ENCODE assay signal across 10 cellular contexts in the genomic region with DNA sequence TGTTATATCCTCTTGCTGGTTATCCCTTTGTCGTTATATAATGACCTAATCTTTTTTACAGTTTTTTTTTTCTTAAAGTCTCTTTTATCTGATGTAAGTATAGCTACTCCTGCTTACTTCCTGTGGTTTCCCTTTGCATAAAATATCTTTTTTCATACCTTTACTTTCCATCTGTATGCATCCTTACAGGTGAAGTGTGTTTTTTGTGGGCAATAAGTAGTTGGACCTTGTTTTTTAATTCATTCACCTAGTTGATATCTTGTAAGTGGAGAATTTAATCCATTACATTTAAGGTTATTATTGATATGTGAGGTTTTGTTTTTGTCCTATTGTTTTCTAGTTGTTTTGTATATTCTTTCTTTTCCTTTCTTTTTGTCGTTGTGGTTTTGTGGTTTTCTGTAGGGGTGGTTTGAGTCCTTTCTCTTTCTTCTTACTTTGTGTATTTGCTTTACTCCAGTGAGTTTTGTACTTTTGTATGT.
A peak's percentile ranks its signal among the peaks of the same experiment; 100 is the strongest.
DNase-seq lines count a peak whose midpoint lies in the region; ATAC-seq and TF ChIP-seq lines count a peak whose summit lies in the region.
"Had no signal": no experiment of that assay in that cellular context is flagged by ENCODE, and none has a peak within 500 bp of the region (broad histone marks: within the 10 kb centered on the region; RNA-seq: fewer than 3 reads in every experiment).

No MANE protein-coding gene starts in this region.

- H3K4me2 ChIP-seq in SU-DHL-6 (ENCODE audit: low read depth, low read length, poor library complexity, severe bottlenecking) = peak overlapping the region; percentile 57

- H2AFZ ChIP-seq in SU-DHL-6 (ENCODE audit: low read depth, low read length, severe bottlenecking) = no peak overlapping the region

- H3K9me3 Mint-ChIP-seq in stimulated activated naive CD8-positive, alpha-beta T cell treated with anti-CD3 and anti-CD28 coated beads, Interleukin-15, Interleukin-2, amounts not matched to agents 100 ng/mL and 50 ng/mL, for 24 hours = peaks cover 27% of the 10 kb centered on the region

- H3K9me3 ChIP-seq in SU-DHL-6 (ENCODE audit: insufficient read depth, low read length) = peaks cover 18% of the 10 kb centered on the region; the same call in 1 of the 2 replicates
- H3K9me3 ChIP-seq in BE2C = no peaks in the 10 kb centered on the region

- DNase-seq in stimulated activated naive CD8-positive, alpha-beta T cell treated with anti-CD3 and anti-CD28 coated beads, Interleukin-15, Interleukin-2, amounts not matched to agents 100 U/mL and 50 U/mL, for 24 hours = no peak
- no peak for DNase-seq in BE2C
- DNase-seq in stimulated activated CD4-positive, alpha-beta T cell treated with anti-CD3 and anti-CD28 coated beads, Interleukin-4, amount 100 ng/mL, for 4 hours = no peak
- DNase-seq in globus pallidus (ENCODE audit: low spot score) = no peak
- DNase-seq: AML-193 had no signal

- H3F3A ChIP-seq in SU-DHL-6 (ENCODE audit: insufficient read depth) = 0 out of 2 replicates have a peak, but pooled peaks cover 7% of the 10 kb centered on the region

- peak overlapping the region; percentile 24 for H3K27ac Mint-ChIP-seq in stimulated activated naive CD8-positive, alpha-beta T cell treated with anti-CD3 and anti-CD28 coated beads, Interleukin-15, Interleukin-2, amounts not matched to agents 100 ng/mL and 50 ng/mL, for 24 hours

- peak overlapping the region; percentile 42 for H3K4me3 Mint-ChIP-seq in stimulated activated naive CD8-positive, alpha-beta T cell treated with anti-CD3 and anti-CD28 coated beads, Interleukin-15, Interleukin-2, amounts not matched to agents 100 ng/mL and 50 ng/mL, for 24 hours

- no peaks in the 10 kb centered on the region for H4K20me1 ChIP-seq in SU-DHL-6 (ENCODE audit: low read depth, low read length)

- H3K4me1 Mint-ChIP-seq in stimulated activated naive CD8-positive, alpha-beta T cell treated with anti-CD3 and anti-CD28 coated beads, Interleukin-15, Interleukin-2, amounts not matched to agents 100 ng/mL and 50 ng/mL, for 24 hours (ENCODE audit: low read depth) = peaks cover 38% of the 10 kb centered on the region

- H3K4me1 ChIP-seq in BE2C = no peaks in the 10 kb centered on the region; the same call in 1 of the 2 replicates

- H3K27me3 ChIP-seq in SU-DHL-6 (ENCODE audit: low read length) (no peaks in the 10 kb centered on the region), BE2C (no peaks in the 10 kb centered on the region)

- H3K4me3 ChIP-seq in SU-DHL-6 (ENCODE audit: insufficient read depth, low read length, poor library complexity, severe bottlenecking) = peak overlapping the region; percentile 8
- no peak overlapping the region for H3K4me3 ChIP-seq in BE2C (ENCODE audit: low read depth, low read length)

- TF ChIP-seq CTCF in SU-DHL-6 (IDR thresholded peaks at IDR 0.05; ENCODE audit: insufficient read depth, low read length, poor library complexity, severe bottlenecking) (no peak), BE2C (IDR thresholded peaks at IDR 0.05; ENCODE audit: low read depth, low read length) (no peak)

- peak overlapping the region; percentile 79 for H3K27ac ChIP-seq in SU-DHL-6 (ENCODE audit: low read depth, low read length)

- ATAC-seq in stimulated activated naive CD8-positive, alpha-beta T cell treated with anti-CD3 and anti-CD28 coated beads, Interleukin-15, Interleukin-2, amounts not matched to agents 100 U/mL and 50 U/mL, for 24 hours = no peak
- ATAC-seq in HG02938 (IDR thresholded peaks at IDR 0.05; ENCODE audit: unreplicated experiment) (peak; percentile 79), HG03280 (IDR thresholded peaks at IDR 0.05; ENCODE audit: unreplicated experiment) (no peak)
- ATAC-seq: HCT116 had no signal

- peaks cover 65% of the 10 kb centered on the region for H3K36me3 Mint-ChIP-seq in stimulated activated naive CD8-positive, alpha-beta T cell treated with anti-CD3 and anti-CD28 coated beads, Interleukin-15, Interleukin-2, amounts not matched to agents 100 ng/mL and 50 ng/mL, for 24 hours (ENCODE audit: low read depth)

- no peak overlapping the region for H3K9ac ChIP-seq in SU-DHL-6 (ENCODE audit: low read length)

- H3K36me3 ChIP-seq in SU-DHL-6 (ENCODE audit: low read length) (peaks cover 17% of the 10 kb centered on the region), BE2C (0 out of 2 replicates have a peak, but pooled peaks cover 3% of the 10 kb centered on the region)

- H3K79me2 ChIP-seq in SU-DHL-6 (ENCODE audit: insufficient read depth, low read length) = peaks cover 61% of the 10 kb centered on the region

- H3K27me3 Mint-ChIP-seq in stimulated activated naive CD8-positive, alpha-beta T cell treated with anti-CD3 and anti-CD28 coated beads, Interleukin-15, Interleukin-2, amounts not matched to agents 100 ng/mL and 50 ng/mL, for 24 hours = no peaks in the 10 kb centered on the region

- no peaks in the 10 kb centered on the region for H3K9me2 ChIP-seq in SU-DHL-6 (replicated peaks; ENCODE audit: insufficient read depth, low read length)
